Comparison of ENCODE assay signal across 8 cellular contexts in genomic region chrX:23008431-23009099, GRCh38. TPM values are rescaled to one million over a fixed set of nuclear protein-coding genes. Genes with fewer than 3 reads are reported as not detected.
DNase-seq lines count a peak whose midpoint lies in the region; ATAC-seq and TF ChIP-seq lines count a peak whose summit lies in the region.

No MANE protein-coding gene starts in this region.

- no peak overlapping the region for H3K4me3 ChIP-seq in epithelial cell of esophagus (ENCODE audit: low read length)

- DNase-seq in NCI-H1092 treated with DMSO at 0.1 percent for 48 hours (lab: John Stamatoyannopoulos, UW) (peak; percentile 17), NCI-H1092 (lab: John Stamatoyannopoulos, UW) (no peak), NCI-H69 (lab: John Stamatoyannopoulos, UW) (peak; percentile 24), epithelial cell of esophagus (ENCODE audit: low read depth) (peak; percentile 41), renal cortical epithelial cell (ENCODE audit: low read depth) (peak; percentile 74), SHP77 (lab: John Stamatoyannopoulos, UW) (no peak)

- peak; percentile 53 for TF ChIP-seq CTCF in epithelial cell of esophagus (IDR thresholded peaks at IDR 0.05; ENCODE audit: insufficient read depth, low read depth, low read length, missing control alignments)

- ATAC-seq in GM18517 (IDR thresholded peaks at IDR 0.05; ENCODE audit: unreplicated experiment): no peak
- ATAC-seq in HG02610 (IDR thresholded peaks at IDR 0.05; ENCODE audit: unreplicated experiment): no peak

RNA-seq across cellular contexts. Expression of gene DDX53, which starts 8.8 kb away (rescaled TPM):
- not detected in 2 replicates for total RNA-seq in renal cortical epithelial cell

Comparison
In these comparisons a context has a peak if more than half of its experiments do, and no peak if none do; other contexts are left out.
1. DNase-seq: peak in NCI-H1092 treated with DMSO at 0.1 percent for 48 hours (single experiment), NCI-H69 (single experiment), epithelial cell of esophagus (single experiment) and renal cortical epithelial cell (single experiment); none in NCI-H1092 (single experiment) and SHP77 (0 of 2).